Comparison of ENCODE assay signal across 1 cellular context in the genomic region with DNA sequence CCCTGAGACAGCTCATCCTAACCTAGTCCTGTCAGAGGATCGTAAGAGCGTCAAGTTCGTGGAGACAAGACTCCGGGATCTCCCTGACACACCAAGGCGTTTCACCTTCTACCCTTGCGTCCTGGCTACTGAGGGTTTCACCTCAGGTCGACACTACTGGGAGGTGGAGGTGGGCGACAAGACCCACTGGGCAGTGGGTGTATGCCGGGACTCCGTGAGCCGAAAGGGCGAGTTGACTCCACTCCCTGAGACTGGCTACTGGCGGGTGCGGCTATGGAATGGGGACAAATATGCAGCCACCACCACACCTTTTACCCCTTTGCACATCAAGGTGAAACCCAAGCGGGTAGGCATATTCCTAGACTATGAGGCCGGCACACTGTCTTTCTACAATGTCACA.
TF ChIP-seq lines count a peak whose summit lies in the region.

No MANE protein-coding gene starts in this region.

TF ChIP-seq in K562, 482 proteins besides CTCF, POLR2A, EP300 and RAD21:
- no peak for TF ChIP-seq MAFG (tag; conservative IDR thresholded peaks at IDR 0.05)
- 0 out of 4 replicates have a peak, but pooled peaks of 1 of the 2 experiments have one; percentile 45 for TF ChIP-seq SIN3A (IDR thresholded peaks at IDR 0.05; ENCODE audit: borderline replicate concordance in 2 of 2, control insufficient read depth in 1 of 2, low read depth in 2 of 2, low read length in 2 of 2)
- peak; percentile 72 for TF ChIP-seq WHSC1 (IDR thresholded peaks at IDR 0.05; ENCODE audit: low read length)
